In genomic region chr20:19806806-19807691, GRCh38 we compare ENCODE assay signal across 11 cellular contexts. TPM values are rescaled to one million over a fixed set of nuclear protein-coding genes. Genes with fewer than 3 reads are reported as not detected.
A peak's percentile ranks its signal among the peaks of the same experiment; 100 is the strongest.
DNase-seq lines count a peak whose midpoint lies in the region; ATAC-seq and TF ChIP-seq lines count a peak whose summit lies in the region.
"Had no signal": no experiment of that assay in that cellular context is flagged by ENCODE, and none has a peak within 500 bp of the region (broad histone marks: within the 10 kb centered on the region; RNA-seq: fewer than 3 reads in every experiment).

No MANE protein-coding gene starts in this region.

- TF ChIP-seq CTCF in AG04450 (IDR thresholded peaks at IDR 0.05; ENCODE audit: low read depth, low read length): no peak

- no peak for DNase-seq in AG04450 (ENCODE audit: low read depth, low spot score)
- peak; percentile 33 for DNase-seq in NCI-H1436 treated with DMSO at 0.1 percent for 48 hours (lab: John Stamatoyannopoulos, UW)
- peak; percentile 71 for DNase-seq in amniotic epithelial cell (ENCODE audit: low read depth)
- no peak for DNase-seq in left colon
- DNase-seq in HPDE6-E6E7 (ENCODE audit: extremely low spot score): no peak
- DNase-seq in G401 (ENCODE audit: low spot score): no peak
- DNase-seq: effector memory CD4-positive, alpha-beta T cell; naive B cell; SIG-M5 had no signal

- H3K27ac ChIP-seq in AG04450 (ENCODE audit: low read depth, low read length): peak overlapping the region; percentile 68

- peak; percentile 64 for ATAC-seq in left colon
- no peak for ATAC-seq in GM18519 (IDR thresholded peaks at IDR 0.05; ENCODE audit: low FRiP score, unreplicated experiment)
- no peak for ATAC-seq in GM18502 (IDR thresholded peaks at IDR 0.05; ENCODE audit: poor library complexity, unreplicated experiment)

- in situ Hi-C loops in G401 (cut with HindIII; ENCODE audit: low sequenced_read_pairs): no loop called here

- CTCF ChIA-PET in AG04450 (lab: Charles Lee): interaction anchor here (1.1 to 2.1 kb wide), 2 partner anchors 22 to 188 kb away, joined by 6 to 7 read pairs; no protein-coding TSS in a partner anchor

- intact Hi-C loops in left colon (cut with DNase I, micrococcal nuclease): no loop called here

- POLR2A ChIA-PET in AG04450 (lab: Yijun Ruan, JAX): interaction anchor here (1.1 to 2.1 kb wide), 3 partner anchors 10 to 82 kb away, joined by 3 to 9 read pairs (median 3); no protein-coding TSS in a partner anchor

- H3K9me3 ChIP-seq in AG04450 (ENCODE audit: control insufficient read depth, insufficient read depth, low read length): no peaks in the 10 kb centered on the region; the same call in none of the 2 replicates

- H3K27me3 ChIP-seq in AG04450 (ENCODE audit: control insufficient read depth, insufficient read depth, low read length): no peaks in the 10 kb centered on the region

- H3K4me3 ChIP-seq in AG04450 (ENCODE audit: low read depth, low read length): no peak overlapping the region

RNA-seq across cellular contexts. Expression of gene RIN2, which starts 49.0 kb away (rescaled TPM):
- polyA plus RNA-seq in AG04450 (2011; rRNA removed): 56.0 and 60.8 TPM in 2 replicates
- 187 and 211 TPM in 2 replicates for polyA minus RNA-seq in AG04450 (2011; rRNA and poly(A)+ RNA removed)
- total RNA-seq in left colon: 10 to 100 TPM; 72.3 to 97.8 TPM
- 1.7 and 1.8 TPM in 2 replicates for total RNA-seq in G401 (2014; rRNA removed; shearing (Covaris generic))

Comparison
In these comparisons a context has a peak if more than half of its experiments do, and no peak if none do; other contexts are left out.
1. DNase-seq: peak in NCI-H1436 treated with DMSO at 0.1 percent for 48 hours (single experiment) and amniotic epithelial cell (single experiment); none in AG04450 (single experiment), left colon (0 of 2), HPDE6-E6E7 (single experiment) and G401 (single experiment).
2. RNA of gene RIN2, which starts 49.0 kb away (total RNA-seq): 72.3 to 97.8 TPM in left colon; 1.7 to 1.8 TPM in G401; every median in the first group is over 10 times any median in the second.